In the genomic region with DNA sequence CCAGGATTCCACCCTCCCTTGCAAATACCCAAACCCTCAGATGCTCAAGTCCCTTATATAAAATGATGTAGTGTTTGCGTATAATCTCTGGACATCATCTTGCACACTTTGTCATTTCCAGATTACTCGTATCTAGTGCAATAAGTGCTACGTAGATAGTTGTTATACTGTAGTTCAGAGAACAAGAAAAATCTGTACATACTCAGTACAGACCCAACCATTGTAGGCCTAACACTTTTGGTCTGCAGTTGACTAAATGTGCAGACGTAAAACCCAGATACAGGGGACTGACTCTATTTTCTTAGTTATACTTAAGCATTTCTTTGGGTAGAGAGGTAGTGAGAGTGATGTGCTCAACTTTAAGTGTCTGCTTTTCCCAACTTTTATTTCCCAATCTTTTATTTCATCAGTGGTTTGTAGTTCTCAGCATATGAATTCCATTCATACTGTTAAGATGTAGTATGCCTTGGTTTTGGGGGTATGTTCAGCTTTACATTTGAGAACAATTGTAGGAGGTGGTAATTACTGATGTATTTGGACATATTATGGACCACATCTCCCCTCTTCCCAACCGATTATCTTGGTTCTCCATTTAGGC, we compare ENCODE assay signal across 25 cellular contexts. TPM values are rescaled to one million over a fixed set of nuclear protein-coding genes. Genes with fewer than 3 reads are reported as not detected.
DNase-seq lines count a peak whose midpoint lies in the region; ATAC-seq and TF ChIP-seq lines count a peak whose summit lies in the region.
"Had no signal": no experiment of that assay in that cellular context is flagged by ENCODE, and none has a peak within 500 bp of the region (broad histone marks: within the 10 kb centered on the region; RNA-seq: fewer than 3 reads in every experiment).

No MANE protein-coding gene starts in this region.

- H3K79me2 ChIP-seq in GM23248 (ENCODE audit: insufficient read depth), result no peaks in the 10 kb centered on the region

- no peak overlapping the region for H3K4me3 Mint-ChIP-seq in activated T-cell treated with anti-CD3 and anti-CD28 coated beads, Interleukin-2, amount 50 U/mL, for 24 hours
- no peak overlapping the region for H3K4me3 Mint-ChIP-seq in activated T-cell treated with anti-CD3 and anti-CD28 coated beads, Interleukin-2, amount 50 U/mL, for 4 hours
- no peak overlapping the region for H3K4me3 Mint-ChIP-seq in effector memory CD8-positive, alpha-beta T cell
- H3K4me3 Mint-ChIP-seq: activated CD4-positive, alpha-beta T cell treated with anti-CD3 and anti-CD28 coated beads, Interleukin-2, amount 10 ng/mL, durations not matched to agents 7 days and 5 days; activated naive CD4-positive, alpha-beta T cell treated with anti-CD3 and anti-CD28 coated beads for 36 hours; CD14-positive monocyte; neural crest cell; stimulated activated effector memory CD8-positive, alpha-beta T cell treated with anti-CD3 and anti-CD28 coated beads, Interleukin-12 subunit alpha, Interleukin-12 subunit beta, amount 100 ng/mL, for 72 hours had no signal

- H3K36me3 Mint-ChIP-seq in activated T-cell treated with anti-CD3 and anti-CD28 coated beads, Interleukin-2, amount 50 U/mL, for 24 hours (ENCODE audit: low read depth), result peaks cover 41% of the 10 kb centered on the region
- peaks cover 20% of the 10 kb centered on the region for H3K36me3 Mint-ChIP-seq in activated T-cell treated with anti-CD3 and anti-CD28 coated beads, Interleukin-2, amount 50 U/mL, for 4 hours (ENCODE audit: insufficient read depth)
- peaks cover 50% of the 10 kb centered on the region for H3K36me3 Mint-ChIP-seq in effector memory CD8-positive, alpha-beta T cell (ENCODE audit: insufficient read depth)

- H3K27ac Mint-ChIP-seq in activated T-cell treated with anti-CD3 and anti-CD28 coated beads, Interleukin-2, amount 50 U/mL, for 24 hours, result peak overlapping the region; percentile 6
- peak overlapping the region in 1 of 2 donors; percentile 66 for H3K27ac Mint-ChIP-seq in effector memory CD8-positive, alpha-beta T cell
- H3K27ac Mint-ChIP-seq: activated CD4-positive, alpha-beta T cell treated with anti-CD3 and anti-CD28 coated beads, Interleukin-2, amount 10 ng/mL, durations not matched to agents 7 days and 5 days; activated naive CD4-positive, alpha-beta T cell treated with anti-CD3 and anti-CD28 coated beads for 36 hours had no signal

- H3K27ac ChIP-seq in neutrophil (peak overlapping the region; percentile 6), GM23248 (no peak overlapping the region)
- H3K27ac ChIP-seq: A549, transverse colon had no signal

- no peak overlapping the region for H2AFZ ChIP-seq in GM23248

- H3K36me3 ChIP-seq in neutrophil, result peaks cover 47% of the 10 kb centered on the region
- peaks cover 32% of the 10 kb centered on the region for H3K36me3 ChIP-seq in GM23248 (ENCODE audit: low read depth)

- H3K4me2 ChIP-seq in GM23248 (ENCODE audit: unreplicated experiment), result no peak overlapping the region
- H3K4me2 ChIP-seq: A549 had no signal

- H4K20me1 ChIP-seq in GM23248 (ENCODE audit: insufficient read depth), result no peaks in the 10 kb centered on the region

- H3K9me2 ChIP-seq in GM23248 (ENCODE audit: insufficient read depth), result no peaks in the 10 kb centered on the region

- no peak for DNase-seq in activated T-cell treated with anti-CD3 and anti-CD28 coated beads, Interleukin-2, amount 50 U/mL, for 24 hours
- no peak for DNase-seq in activated T-cell treated with anti-CD3 and anti-CD28 coated beads, Interleukin-2, amount 50 U/mL, for 4 hours
- DNase-seq in HT-29 (ENCODE audit: low spot score), result peak; percentile 8
- no peak for DNase-seq in effector memory CD8-positive, alpha-beta T cell
- DNase-seq in GM23248, result no peak
- DNase-seq in left lobe of liver (ENCODE audit: low spot score), result no peak
- DNase-seq: activated CD4-positive, alpha-beta T cell treated with anti-CD3 and anti-CD28 coated beads, Interleukin-2, amount 10 ng/mL, durations not matched to agents 7 days and 5 days; activated naive CD4-positive, alpha-beta T cell treated with anti-CD3 and anti-CD28 coated beads for 36 hours; dermis blood vessel endothelial cell; GOT3; head of caudate nucleus; KBM-7; mammary epithelial cell; NCI-H1048; NCI-H69; OCI-M1; stimulated activated CD4-positive, alpha-beta T cell treated with anti-CD3 and anti-CD28 coated beads, Interleukin-12 subunit alpha, Interleukin-12 subunit beta, amount 100 ng/mL, for 4 hours; transverse colon had no signal

- no peaks in the 10 kb centered on the region for H3K9me3 Mint-ChIP-seq in activated T-cell treated with anti-CD3 and anti-CD28 coated beads, Interleukin-2, amount 50 U/mL, for 24 hours
- no peaks in the 10 kb centered on the region for H3K9me3 Mint-ChIP-seq in activated T-cell treated with anti-CD3 and anti-CD28 coated beads, Interleukin-2, amount 50 U/mL, for 4 hours
- H3K9me3 Mint-ChIP-seq in effector memory CD8-positive, alpha-beta T cell, result no peaks in the 10 kb centered on the region
- H3K9me3 Mint-ChIP-seq: activated CD4-positive, alpha-beta T cell treated with anti-CD3 and anti-CD28 coated beads, Interleukin-2, amount 10 ng/mL, durations not matched to agents 7 days and 5 days; activated naive CD4-positive, alpha-beta T cell treated with anti-CD3 and anti-CD28 coated beads for 36 hours; CD14-positive monocyte; neural crest cell; stimulated activated effector memory CD8-positive, alpha-beta T cell treated with anti-CD3 and anti-CD28 coated beads, Interleukin-12 subunit alpha, Interleukin-12 subunit beta, amount 100 ng/mL, for 72 hours had no signal

- no peak overlapping the region for H3K4me3 ChIP-seq in neutrophil (ENCODE audit: low read depth in 1 of 2, low read length in 1 of 2)
- H3K4me3 ChIP-seq in GM23248, result no peak overlapping the region
- H3K4me3 ChIP-seq: A549, transverse colon had no signal

- no peaks in the 10 kb centered on the region for H3K4me1 ChIP-seq in neutrophil (ENCODE audit: control insufficient read depth in 1 of 2, insufficient read depth in 1 of 2, low read depth in 1 of 2, low read length in 1 of 2)
- H3K4me1 ChIP-seq in GM23248 (ENCODE audit: insufficient read depth), result no peaks in the 10 kb centered on the region
- H3K4me1 ChIP-seq: A549, transverse colon had no signal

- no peak overlapping the region for H3K9ac ChIP-seq in GM23248

- WGBS in GM23248 (ENCODE audit: low coverage in 1 of 2, low lambda C conversion rate in 2 of 2, missing lambda C conversion rate in 2 of 2), 2 experiments, result 74 to 77% methylated on average over 5 of the region's 5 CpGs

- H3K9me3 ChIP-seq in neutrophil (no peaks in the 10 kb centered on the region), GM23248 (ENCODE audit: low read depth) (no peaks in the 10 kb centered on the region)
- H3K9me3 ChIP-seq: A549, transverse colon had no signal

- peaks cover 54% of the 10 kb centered on the region for H3F3A ChIP-seq in GM23248 (ENCODE audit: insufficient read depth)

- peaks cover 10% of the 10 kb centered on the region for H3K4me1 Mint-ChIP-seq in activated T-cell treated with anti-CD3 and anti-CD28 coated beads, Interleukin-2, amount 50 U/mL, for 24 hours (ENCODE audit: low read depth)
- peaks cover 4% of the 10 kb centered on the region for H3K4me1 Mint-ChIP-seq in activated T-cell treated with anti-CD3 and anti-CD28 coated beads, Interleukin-2, amount 50 U/mL, for 4 hours (ENCODE audit: low read depth)
- H3K4me1 Mint-ChIP-seq in effector memory CD8-positive, alpha-beta T cell (ENCODE audit: low read depth in 2 of 2), result peaks cover 2 to 21% of the 10 kb centered on the region in 2 donors
- H3K4me1 Mint-ChIP-seq: activated CD4-positive, alpha-beta T cell treated with anti-CD3 and anti-CD28 coated beads, Interleukin-2, amount 10 ng/mL, durations not matched to agents 7 days and 5 days; CD14-positive monocyte; stimulated activated effector memory CD8-positive, alpha-beta T cell treated with anti-CD3 and anti-CD28 coated beads, Interleukin-12 subunit alpha, Interleukin-12 subunit beta, amount 100 ng/mL, for 72 hours had no signal

- H3K27me3 Mint-ChIP-seq in activated T-cell treated with anti-CD3 and anti-CD28 coated beads, Interleukin-2, amount 50 U/mL, for 24 hours, result no peaks in the 10 kb centered on the region
- H3K27me3 Mint-ChIP-seq in activated T-cell treated with anti-CD3 and anti-CD28 coated beads, Interleukin-2, amount 50 U/mL, for 4 hours (ENCODE audit: low read depth), result no peaks in the 10 kb centered on the region
- no peaks in the 10 kb centered on the region for H3K27me3 Mint-ChIP-seq in effector memory CD8-positive, alpha-beta T cell
- H3K27me3 Mint-ChIP-seq: activated CD4-positive, alpha-beta T cell treated with anti-CD3 and anti-CD28 coated beads, Interleukin-2, amount 10 ng/mL, durations not matched to agents 7 days and 5 days had no signal

- in situ Hi-C loops in GM23248 (cut with MboI), result no loop called here

- TF ChIP-seq CTCF in neutrophil (IDR thresholded peaks at IDR 0.05), result no peak

- H3K27me3 ChIP-seq in neutrophil (no peaks in the 10 kb centered on the region), GM23248 (replicated peaks; ENCODE audit: insufficient read depth) (no peaks in the 10 kb centered on the region)
- H3K27me3 ChIP-seq: transverse colon had no signal

- ATAC-seq in activated T-cell treated with anti-CD3 and anti-CD28 coated beads, Interleukin-2, amount 50 U/mL, for 4 hours, result no peak
- ATAC-seq in effector memory CD8-positive, alpha-beta T cell (replicated peaks), result peak; percentile 19
- no peak for ATAC-seq in left lobe of liver
- no peak for ATAC-seq in GM19023 (IDR thresholded peaks at IDR 0.05; ENCODE audit: unreplicated experiment)
- ATAC-seq: esophagus mucosa; stimulated activated effector memory CD8-positive, alpha-beta T cell treated with anti-CD3 and anti-CD28 coated beads, Interleukin-12 subunit alpha, Interleukin-12 subunit beta, amount 100 ng/mL, for 72 hours had no signal

RNA-seq across cellular contexts. Expression of gene DDX6, which starts 43.9 kb away (rescaled TPM):
- 100 to 1,000 TPM; 121 to 147 (median 132) TPM for total RNA-seq in activated T-cell treated with anti-CD3 and anti-CD28 coated beads, Interleukin-2, amount 50 U/mL, for 4 hours
- 26.3 and 30.5 TPM in 2 replicates for total RNA-seq in HT-29 (2014; rRNA removed; shearing (Covaris generic))
- total RNA-seq in GM23248 (2014; rRNA removed; shearing (Covaris generic)), result 84.6 and 88.9 TPM in 2 replicates
- 20.9 and 21.3 TPM in 2 replicates for polyA plus RNA-seq in GM23248 (2016; fragmentation: Nextera tagmentation; extraction: Ambion mirVana)
- 40.1 TPM for total RNA-seq in left lobe of liver
